ENCODE assay signal across 8 cellular contexts in the genomic region with DNA sequence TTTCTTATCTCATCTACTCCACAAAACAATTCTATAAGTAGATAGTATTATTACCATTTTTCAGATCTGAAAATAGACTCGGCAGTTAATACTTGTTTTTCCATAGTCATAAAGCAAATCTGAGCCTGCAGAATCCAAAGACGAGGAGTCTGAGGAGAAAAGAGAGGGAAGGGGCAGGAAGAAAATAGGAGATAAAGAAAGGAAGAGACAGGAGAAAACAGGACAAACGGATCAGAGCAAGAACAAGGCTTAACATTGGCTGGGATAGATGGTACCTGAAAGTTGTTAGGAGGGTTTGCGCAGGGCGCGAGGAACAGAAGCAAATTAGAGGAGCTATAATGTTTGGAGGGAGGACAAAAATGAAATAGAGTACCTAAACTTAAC. TPM values are rescaled to one million over a fixed set of nuclear protein-coding genes. Genes with fewer than 3 reads are reported as not detected.
DNase-seq lines count a peak whose midpoint lies in the region; ATAC-seq, FAIRE-seq and TF ChIP-seq lines count a peak whose summit lies in the region.

No MANE protein-coding gene starts in this region.

- no peak for ATAC-seq in GM12878
- ATAC-seq in lower lobe of right lung = no peak
- no peak for ATAC-seq in upper lobe of left lung (ENCODE audit: low FRiP score in 2 of 2)

- peaks cover 9% of the 10 kb centered on the region for H3K36me3 Mint-ChIP-seq in activated naive CD4-positive, alpha-beta T cell treated with anti-CD3 and anti-CD28 coated beads, Interleukin-2, amount 50 U/mL, for 24 hours

- H3K4me1 Mint-ChIP-seq in activated naive CD4-positive, alpha-beta T cell treated with anti-CD3 and anti-CD28 coated beads, Interleukin-2, amount 50 U/mL, for 24 hours = peaks cover 35% of the 10 kb centered on the region

- intact Hi-C loops in GM12878 (cut with micrococcal nuclease; ENCODE audit: unreplicated experiment) (no loop called here), lower lobe of right lung (cut with DNase I) (no loop called here)

- TF ChIP-seq POLR2A in GM12878 (IDR thresholded peaks at IDR 0.05; ENCODE audit: low read depth, low read length) = no peak
- no peak for TF ChIP-seq POLR2A in upper lobe of left lung (IDR thresholded peaks at IDR 0.05)

- peak overlapping the region; percentile 69 for H3K4me2 ChIP-seq in GM12878 (ENCODE audit: control insufficient read depth, insufficient read depth)

- RAD21 ChIA-PET in GM12878 (lab: Charles Lee; ENCODE audit: unreplicated experiment) = interaction anchor here (1.0 to 3.7 kb wide), 6 partner anchors 10 to 143 kb away, joined by 3 to 26 read pairs (median 6); partner anchors contain the start of genes C6orf89 and MTCH1

- peak overlapping the region; percentile 100 for H3K27ac Mint-ChIP-seq in activated naive CD4-positive, alpha-beta T cell treated with anti-CD3 and anti-CD28 coated beads, Interleukin-2, amount 50 U/mL, for 24 hours

- in situ Hi-C loops in GM12878 (cut with MboI) = no loop called here

- 49% methylated on average over 6 of the region's 6 CpGs for WGBS in GM12878 (ENCODE audit: insufficient coverage, insufficient replicate concordance, low lambda C conversion rate, missing lambda C conversion rate)
- WGBS in upper lobe of left lung, 2 donors = 40 to 45% methylated on average over 6 of the region's 6 CpGs

- peak overlapping the region; percentile 80 for H3K9ac ChIP-seq in GM12878 (ENCODE audit: control insufficient read depth, insufficient read depth, low read length)

- H3K4me3 Mint-ChIP-seq in activated naive CD4-positive, alpha-beta T cell treated with anti-CD3 and anti-CD28 coated beads, Interleukin-2, amount 50 U/mL, for 24 hours = peak overlapping the region; percentile 95

- H3K4me1 ChIP-seq in GM12878 (ENCODE audit: control insufficient read depth, insufficient read depth, low read length) (peaks cover 6% of the 10 kb centered on the region; the same call in 1 of the 2 replicates), lower lobe of right lung (peaks cover 16% of the 10 kb centered on the region), upper lobe of left lung (peaks cover 13 to 25% (median 15%) of the 10 kb centered on the region in 4 donors)

- H3K27me3 ChIP-seq in GM12878 (replicated peaks in 1 of 2; ENCODE audit: control insufficient read depth in 2 of 2, insufficient read depth in 2 of 2, low read length in 1 of 2) = no peaks in the 10 kb centered on the region
- H3K27me3 ChIP-seq in lower lobe of right lung (ENCODE audit: low read depth) = peaks cover 7% of the 10 kb centered on the region
- H3K27me3 ChIP-seq in upper lobe of left lung = no peaks in the 10 kb centered on the region

- H3K79me2 ChIP-seq in GM12878 (ENCODE audit: control insufficient read depth, insufficient read depth, low read length) = peaks cover 25% of the 10 kb centered on the region

- peak overlapping the region; percentile 78 for H3K27ac ChIP-seq in GM12878 (ENCODE audit: control insufficient read depth, insufficient read depth)
- H3K27ac ChIP-seq in lower lobe of right lung = peak overlapping the region; percentile 93
- H3K27ac ChIP-seq in upper lobe of left lung = peak overlapping the region; percentile 86 to 94 (median 91)

- DNase-seq in activated naive CD4-positive, alpha-beta T cell (lab: John Stamatoyannopoulos, UW) = no peak
- DNase-seq in GM12878 (ENCODE audit: low read depth, low spot score) = no peak
- DNase-seq in lower lobe of right lung = no peak
- DNase-seq in upper lobe of left lung = no peak
- DNase-seq in D341Med (ENCODE audit: low spot score) = no peak
- no peak for DNase-seq in activated effector memory CD4-positive, alpha-beta T cell treated with anti-CD3 and anti-CD28 coated beads, Interleukin-2, amount 50 U/mL, for 16 hours
- no peak for DNase-seq in NCI-H1436 (lab: John Stamatoyannopoulos, UW)

- peak overlapping the region; percentile 75 for H2AFZ ChIP-seq in GM12878 (ENCODE audit: control insufficient read depth, low read depth, low read length)

- no peak for TF ChIP-seq RAD21 in GM12878 (IDR thresholded peaks at IDR 0.05; ENCODE audit: insufficient read depth, low read depth, low read length)

- no peak for TF ChIP-seq EP300 in GM12878 (IDR thresholded peaks at IDR 0.05; ENCODE audit: borderline replicate concordance in 1 of 2, control insufficient read depth in 1 of 2, low read depth in 2 of 2, low read length in 2 of 2)
- no peak for TF ChIP-seq EP300 in upper lobe of left lung (IDR thresholded peaks at IDR 0.05)

- FAIRE-seq in GM12878 (lab: Jason Lieb, UNC) = no peak

- POLR2A ChIA-PET in GM12878 (lab: Charles Lee) = interaction anchor here (0.7 to 2.6 kb wide), 7 partner anchors 9 to 296 kb away, joined by 3 to 19 read pairs (median 5); partner anchors contain the start of genes C6orf89 and MTCH1

- H3K27me3 Mint-ChIP-seq in activated naive CD4-positive, alpha-beta T cell treated with anti-CD3 and anti-CD28 coated beads, Interleukin-2, amount 50 U/mL, for 24 hours = peaks cover 8% of the 10 kb centered on the region

- H3K9me3 Mint-ChIP-seq in activated naive CD4-positive, alpha-beta T cell treated with anti-CD3 and anti-CD28 coated beads, Interleukin-2, amount 50 U/mL, for 24 hours = no peaks in the 10 kb centered on the region

- CTCF ChIA-PET in GM12878 (lab: Yijun Ruan, JAX) = interaction anchor here (0.7 to 8.2 kb wide), 8 partner anchors 8 to 260 kb away, joined by 3 to 93 read pairs (median 11); partner anchors contain the start of gene C6orf89

- SMC1A ChIA-PET in GM12878 (lab: Charles Lee; ENCODE audit: uncharacterized antibody, unreplicated experiment) = interaction anchor here (1.0 to 4.5 kb wide), 11 partner anchors 9 to 296 kb away, joined by 3 to 52 read pairs (median 6); partner anchors contain the start of genes C6orf89 and FGD2

- H4K20me1 ChIP-seq in GM12878 (ENCODE audit: control insufficient read depth, insufficient read depth) = no peaks in the 10 kb centered on the region

- no peaks in the 10 kb centered on the region for H3K36me3 ChIP-seq in GM12878 (ENCODE audit: control insufficient read depth in 2 of 2, insufficient read depth in 2 of 2, low read length in 1 of 2)
- H3K36me3 ChIP-seq in lower lobe of right lung = peaks cover 3% of the 10 kb centered on the region
- H3K36me3 ChIP-seq in upper lobe of left lung = peaks cover 0 to 10% (median 2%) of the 10 kb centered on the region in 4 donors

- BruUV-seq in GM12878 (replicated peaks; lab: Mats Ljungman, UMichigan) = TSS peak; percentile 97

- H3K9me3 ChIP-seq in GM12878 (replicated peaks; ENCODE audit: control insufficient read depth, insufficient read depth, low read length) = no peaks in the 10 kb centered on the region
- H3K9me3 ChIP-seq in lower lobe of right lung = no peaks in the 10 kb centered on the region
- no peaks in the 10 kb centered on the region for H3K9me3 ChIP-seq in upper lobe of left lung

- TF ChIP-seq CTCF in GM12878 (IDR thresholded peaks at IDR 0.05 in 2 of 3, conservative IDR thresholded peaks at IDR 0.05 in 1 of 3; ENCODE audit: control insufficient read depth in 2 of 3, extremely low read depth in 1 of 3, insufficient read depth in 1 of 3, low read depth in 3 of 3, low read length in 3 of 3) (no peak), lower lobe of right lung (IDR thresholded peaks at IDR 0.05) (no peak), upper lobe of left lung (IDR thresholded peaks at IDR 0.05) (no peak)

- peak overlapping the region; percentile 79 for H3K4me3 ChIP-seq in GM12878
- H3K4me3 ChIP-seq in lower lobe of right lung = peak overlapping the region; percentile 85
- peak overlapping the region; percentile 0 to 94 (median 84) for H3K4me3 ChIP-seq in upper lobe of left lung

RNA-seq across cellular contexts. Expression of gene PPIL1, which starts 0.6 kb away (rescaled TPM):
- 8.4 and 8.5 TPM in 2 replicates for total RNA-seq in GM12878 (2013; cell fraction: nucleolus; rRNA removed)
- 50.2 and 54.0 TPM in 2 replicates for total RNA-seq in GM12878 (2014; rRNA removed)
- 62.7 and 66.7 TPM in 2 replicates for total RNA-seq in GM12878 (2014; rRNA removed; fragmentation: Illumina TruSeq; extraction: Trizol)
- total RNA-seq in GM12878 (2021) = 39.5 and 40.8 TPM in 2 replicates
- polyA plus RNA-seq in GM12878 (2011; ENCODE audit: low read depth) = 21.6 TPM
- polyA plus RNA-seq in GM12878 (2011; rRNA removed) = 54.8 and 56.8 TPM in 2 replicates
- polyA plus RNA-seq in GM12878 (2011; cell fraction: cytosol; rRNA removed) = 41.8 and 45.3 TPM in 2 replicates
- polyA plus RNA-seq in GM12878 (2011; cell fraction: nucleus; rRNA removed) = 15.3 and 16.4 TPM in 2 replicates
- 23.8 and 26.6 TPM in 2 replicates for polyA plus RNA-seq in GM12878 (2012)
- polyA plus RNA-seq in GM12878 (2014; fragmentation: Illumina TruSeq; extraction: Trizol) = 75.5 and 98.4 TPM in 2 replicates
- 10 to 100 TPM; 74.4 to 95.8 TPM for polyA plus RNA-seq in GM12878 (2014; fragmentation: Nextera tagmentation; extraction: Ambion mirVana)
- 42.6 and 42.8 TPM in 2 replicates for polyA plus RNA-seq in GM12878 (2014; rRNA removed)
- 10 to 100 TPM; 81.8 to 86.7 TPM for polyA plus RNA-seq in GM12878 (2016; fragmentation: Nextera tagmentation; extraction: Ambion mirVana)
- polyA minus RNA-seq in GM12878 (2011; rRNA and poly(A)+ RNA removed) = 49.7 and 50.1 TPM in 2 replicates
- 12.7 and 14.3 TPM in 2 replicates for polyA minus RNA-seq in GM12878 (2011; cell fraction: cytosol; rRNA and poly(A)+ RNA removed)
- polyA minus RNA-seq in GM12878 (2011; cell fraction: nucleus; rRNA and poly(A)+ RNA removed) = 5.0 and 9.7 TPM in 2 replicates
- 14.4 TPM for total RNA-seq in lower lobe of right lung
- 10 to 100 TPM in 3 of 6 donors, 1 to 10 TPM in 3; 2.2 to 21.7 (median 11.9) TPM for total RNA-seq in upper lobe of left lung

RNA-seq across cellular contexts. Expression of gene C6orf89, which starts 10.5 kb away (rescaled TPM):
- 21.8 and 25.8 TPM in 2 replicates for total RNA-seq in GM12878 (2013; cell fraction: nucleolus; rRNA removed)
- total RNA-seq in GM12878 (2014; rRNA removed) (30.2 and 33.8 TPM in 2 replicates), GM12878 (2014; rRNA removed; fragmentation: Illumina TruSeq; extraction: Trizol) (27.1 and 28.4 TPM in 2 replicates), GM12878 (2021) (36.0 and 37.5 TPM in 2 replicates), lower lobe of right lung (54.7 TPM), upper lobe of left lung (10 to 100 TPM; 22.0 to 60.8 (median 42.5) TPM)
- 16.8 TPM for polyA plus RNA-seq in GM12878 (2011; ENCODE audit: low read depth)
- polyA plus RNA-seq in GM12878 (2011; rRNA removed) (16.8 and 22.1 TPM in 2 replicates), GM12878 (2014; fragmentation: Illumina TruSeq; extraction: Trizol) (42.7 and 45.8 TPM in 2 replicates), GM12878 (2014; fragmentation: Nextera tagmentation; extraction: Ambion mirVana) (10 to 100 TPM; 10.8 to 11.4 TPM), GM12878 (2014; rRNA removed) (23.6 and 24.9 TPM in 2 replicates), GM12878 (2016; fragmentation: Nextera tagmentation; extraction: Ambion mirVana) (10 to 100 TPM; 30.2 to 33.3 TPM)
- 16.3 and 17.0 TPM in 2 replicates for polyA plus RNA-seq in GM12878 (2011; cell fraction: cytosol; rRNA removed)
- 12.1 and 13.8 TPM in 2 replicates for polyA plus RNA-seq in GM12878 (2011; cell fraction: nucleus; rRNA removed)
- polyA plus RNA-seq in GM12878 (2012) = 21.7 and 25.4 TPM in 2 replicates
- 11.7 and 17.8 TPM in 2 replicates for polyA minus RNA-seq in GM12878 (2011; rRNA and poly(A)+ RNA removed)
- 4.3 and 7.9 TPM in 2 replicates for polyA minus RNA-seq in GM12878 (2011; cell fraction: cytosol; rRNA and poly(A)+ RNA removed)
- 3.3 and 4.3 TPM in 2 replicates for polyA minus RNA-seq in GM12878 (2011; cell fraction: nucleus; rRNA and poly(A)+ RNA removed)

RNA-seq across cellular contexts. Expression of gene CPNE5, which starts 36.0 kb away (rescaled TPM):
- 9.2 and 10.4 TPM in 2 replicates for total RNA-seq in GM12878 (2013; cell fraction: nucleolus; rRNA removed)
- total RNA-seq in GM12878 (2014; rRNA removed) (22.3 and 30.3 TPM in 2 replicates), GM12878 (2014; rRNA removed; fragmentation: Illumina TruSeq; extraction: Trizol) (19.2 and 21.9 TPM in 2 replicates), GM12878 (2021) (38.4 and 39.1 TPM in 2 replicates), lower lobe of right lung (2.4 TPM), upper lobe of left lung (1 to 10 TPM in 4 of 6 donors, under 1 TPM in 2; 0.89 to 5.4 (median 2.5) TPM)
- polyA plus RNA-seq in GM12878 (2011; ENCODE audit: low read depth) = 5.4 TPM
- polyA plus RNA-seq in GM12878 (2011; rRNA removed) (6.0 and 14.4 TPM in 2 replicates), GM12878 (2014; fragmentation: Illumina TruSeq; extraction: Trizol) (25.3 and 34.2 TPM in 2 replicates), GM12878 (2014; fragmentation: Nextera tagmentation; extraction: Ambion mirVana) (1 to 10 TPM; 2.4 to 3.1 TPM), GM12878 (2014; rRNA removed) (32.3 and 39.9 TPM in 2 replicates), GM12878 (2016; fragmentation: Nextera tagmentation; extraction: Ambion mirVana) (10 to 100 TPM; 10.3 to 11.7 TPM)
- 18.2 and 19.2 TPM in 2 replicates for polyA plus RNA-seq in GM12878 (2011; cell fraction: cytosol; rRNA removed)
- 35.1 and 36.9 TPM in 2 replicates for polyA plus RNA-seq in GM12878 (2011; cell fraction: nucleus; rRNA removed)
- polyA plus RNA-seq in GM12878 (2012) = 13.6 and 14.7 TPM in 2 replicates
- polyA minus RNA-seq in GM12878 (2011; rRNA and poly(A)+ RNA removed) = 13.7 and 19.7 TPM in 2 replicates
- 5.3 and 6.4 TPM in 2 replicates for polyA minus RNA-seq in GM12878 (2011; cell fraction: cytosol; rRNA and poly(A)+ RNA removed)
- polyA minus RNA-seq in GM12878 (2011; cell fraction: nucleus; rRNA and poly(A)+ RNA removed) = 7.6 and 12.8 TPM in 2 replicates
